Comparison of ENCODE assay signal across 1 cellular context in the genomic region with DNA sequence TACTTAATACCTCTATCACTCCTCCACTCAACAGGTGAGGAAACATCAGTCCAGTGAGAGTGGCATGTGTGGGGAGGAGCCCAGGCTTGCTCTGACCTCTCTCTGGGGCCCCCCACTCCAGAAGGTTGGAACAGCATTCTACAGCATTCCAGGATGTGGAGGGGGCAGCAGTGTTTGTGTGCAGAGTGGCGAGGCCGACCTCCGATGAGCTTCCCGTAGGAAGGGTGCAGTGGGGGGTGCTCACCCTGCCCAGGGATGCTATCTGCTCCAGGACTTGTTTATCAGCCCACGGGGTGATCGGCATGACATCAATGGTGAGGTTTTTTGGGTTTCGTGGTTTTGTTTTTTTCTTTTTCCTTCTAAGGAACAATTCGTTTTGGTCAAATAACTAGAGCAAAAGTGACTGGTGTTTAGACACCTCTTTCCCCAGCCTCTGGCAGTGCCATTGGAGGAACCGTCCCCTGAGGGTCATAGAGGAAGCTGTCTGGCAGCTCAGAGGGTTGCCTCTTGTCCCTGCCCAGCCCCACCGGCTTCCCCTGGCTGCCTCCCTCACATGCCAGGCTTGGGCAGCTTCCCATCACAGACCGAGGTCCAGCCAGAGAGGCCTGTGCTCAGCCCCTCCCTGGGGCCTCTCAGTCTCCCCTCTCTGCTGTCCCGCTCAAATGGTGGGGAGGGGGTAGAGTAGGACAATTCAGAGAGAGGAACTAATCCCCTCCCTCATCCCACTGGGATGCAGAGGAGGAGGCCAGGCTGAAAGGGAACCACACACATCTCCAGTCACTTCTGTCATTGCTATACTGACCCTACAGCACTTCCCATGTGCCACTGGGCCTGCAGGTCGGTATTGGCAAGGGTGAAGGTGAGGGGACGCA.
TF ChIP-seq lines count a peak whose summit lies in the region.

No MANE protein-coding gene starts in this region.

TF ChIP-seq in HepG2, 621 proteins besides CTCF, POLR2A, EP300 and RAD21 (continued from another document and continues in another):
- TF ChIP-seq SOX13 (IDR thresholded peaks at IDR 0.05) (no peak), SOX13 (CRISPR knock-in tag; conservative IDR thresholded peaks at IDR 0.05 in 1 of 2, IDR thresholded peaks at IDR 0.05 in 1 of 2) (peak in 1 of 2 experiments; percentile 47; a peak in 1 of 4 replicates), FOXA3 (CRISPR knock-in tag; IDR thresholded peaks at IDR 0.05) (peak; percentile 33; the same call in 1 of the 2 replicates), TRIM24 (CRISPR knock-in tag; IDR thresholded peaks at IDR 0.05) (no peak), KLF6 (CRISPR knock-in tag; IDR thresholded peaks at IDR 0.05) (no peak), ZFP36 (IDR thresholded peaks at IDR 0.05; ENCODE audit: borderline replicate concordance, low read depth, low read length, partially characterized antibody) (no peak), SOX5 (CRISPR knock-in tag; IDR thresholded peaks at IDR 0.05; ENCODE audit: borderline replicate concordance) (peak; percentile 64; the same call in 1 of the 2 replicates), ZNF331 (CRISPR knock-in tag; IDR thresholded peaks at IDR 0.05) (peak; percentile 49), ZNF3 (CRISPR knock-in tag; IDR thresholded peaks at IDR 0.05) (no peak), NR2F6 (IDR thresholded peaks at IDR 0.05) (peak; percentile 61; the same call in 1 of the 2 replicates), NR2F6 (CRISPR knock-in tag; IDR thresholded peaks at IDR 0.05) (peak; percentile 77), ZNF557 (CRISPR knock-in tag; IDR thresholded peaks at IDR 0.05) (no peak), ZNF12 (CRISPR knock-in tag; IDR thresholded peaks at IDR 0.05) (no peak), ZBTB7A (CRISPR knock-in tag; IDR thresholded peaks at IDR 0.05) (peak; percentile 61; the same call in 1 of the 2 replicates), HNF1B (CRISPR knock-in tag; IDR thresholded peaks at IDR 0.05) (no peak), PATZ1 (CRISPR knock-in tag; IDR thresholded peaks at IDR 0.05) (peak; percentile 96), FOXA1 (IDR thresholded peaks at IDR 0.05) (no peak), FOXA1 (CRISPR knock-in tag; IDR thresholded peaks at IDR 0.05) (peak; percentile 38; the same call in 1 of the 2 replicates), TEAD3 (CRISPR knock-in tag; optimal IDR thresholded peaks at IDR 0.05; ENCODE audit: borderline replicate concordance) (peak; percentile 96), ZNF777 (CRISPR knock-in tag; IDR thresholded peaks at IDR 0.05) (0 out of 2 replicates have a peak, but pooled peaks have one; percentile 7), FOSL1 (CRISPR knock-in tag; IDR thresholded peaks at IDR 0.05; ENCODE audit: borderline replicate concordance) (no peak), ZSCAN31 (CRISPR knock-in tag; IDR thresholded peaks at IDR 0.05; ENCODE audit: low read depth) (no peak), GATAD2A (CRISPR knock-in tag; IDR thresholded peaks at IDR 0.05) (peak; percentile 49; the same call in 1 of the 2 replicates), ZNF121 (CRISPR knock-in tag; IDR thresholded peaks at IDR 0.05) (no peak), ZNF580 (CRISPR knock-in tag; IDR thresholded peaks at IDR 0.05; ENCODE audit: borderline replicate concordance, low read depth) (0 out of 2 replicates have a peak, but pooled peaks have one; percentile 47), ZBTB49 (CRISPR knock-in tag; IDR thresholded peaks at IDR 0.05; ENCODE audit: borderline replicate concordance) (no peak), SOX6 (IDR thresholded peaks at IDR 0.05) (no peak), SOX6 (CRISPR knock-in tag; IDR thresholded peaks at IDR 0.05) (0 out of 2 replicates have a peak, but pooled peaks have one; percentile 16), ZNF770 (CRISPR knock-in tag; IDR thresholded peaks at IDR 0.05) (0 out of 2 replicates have a peak, but pooled peaks have one; percentile 16), RXRA (CRISPR knock-in tag; IDR thresholded peaks at IDR 0.05) (peak; percentile 31; the same call in 1 of the 2 replicates)
- TF ChIP-seq, protein P1, sequence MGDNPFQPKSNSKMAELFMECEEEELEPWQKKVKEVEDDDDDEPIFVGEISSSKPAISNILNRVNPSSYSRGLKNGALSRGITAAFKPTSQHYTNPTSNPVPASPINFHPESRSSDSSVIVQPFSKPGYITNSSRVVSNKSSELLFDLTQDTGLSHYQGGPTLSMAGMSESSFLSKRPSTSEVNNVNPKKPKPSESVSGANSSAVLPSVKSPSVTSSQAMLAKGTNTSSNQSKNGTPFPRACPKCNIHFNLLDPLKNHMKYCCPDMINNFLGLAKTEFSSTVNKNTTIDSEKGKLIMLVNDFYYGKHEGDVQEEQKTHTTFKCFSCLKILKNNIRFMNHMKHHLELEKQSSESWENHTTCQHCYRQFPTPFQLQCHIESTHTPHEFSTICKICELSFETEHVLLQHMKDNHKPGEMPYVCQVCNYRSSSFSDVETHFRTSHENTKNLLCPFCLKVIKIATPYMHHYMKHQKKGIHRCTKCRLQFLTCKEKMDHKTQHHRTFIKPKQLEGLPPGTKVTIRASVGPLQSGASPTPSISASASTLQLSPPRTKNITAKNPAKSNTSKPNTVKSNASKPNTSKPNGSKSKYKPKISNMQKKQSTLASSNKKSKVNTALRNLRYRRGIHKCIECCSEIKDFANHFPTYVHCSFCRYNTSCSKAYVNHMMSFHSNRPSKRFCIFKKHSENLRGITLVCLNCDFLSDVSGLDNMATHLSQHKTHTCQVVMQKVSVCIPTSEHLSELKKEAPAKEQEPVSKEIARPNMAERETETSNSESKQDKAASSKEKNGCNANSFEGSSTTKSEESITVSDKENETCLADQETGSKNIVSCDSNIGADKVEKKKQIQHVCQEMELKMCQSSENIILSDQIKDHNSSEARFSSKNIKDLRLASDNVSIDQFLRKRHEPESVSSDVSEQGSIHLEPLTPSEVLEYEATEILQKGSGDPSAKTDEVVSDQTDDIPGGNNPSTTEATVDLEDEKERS (CRISPR knock-in tag; IDR thresholded peaks at IDR 0.05): no peak
- TF ChIP-seq, protein P2, sequence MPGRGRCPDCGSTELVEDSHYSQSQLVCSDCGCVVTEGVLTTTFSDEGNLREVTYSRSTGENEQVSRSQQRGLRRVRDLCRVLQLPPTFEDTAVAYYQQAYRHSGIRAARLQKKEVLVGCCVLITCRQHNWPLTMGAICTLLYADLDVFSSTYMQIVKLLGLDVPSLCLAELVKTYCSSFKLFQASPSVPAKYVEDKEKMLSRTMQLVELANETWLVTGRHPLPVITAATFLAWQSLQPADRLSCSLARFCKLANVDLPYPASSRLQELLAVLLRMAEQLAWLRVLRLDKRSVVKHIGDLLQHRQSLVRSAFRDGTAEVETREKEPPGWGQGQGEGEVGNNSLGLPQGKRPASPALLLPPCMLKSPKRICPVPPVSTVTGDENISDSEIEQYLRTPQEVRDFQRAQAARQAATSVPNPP (CRISPR knock-in tag; IDR thresholded peaks at IDR 0.05): no peak
- TF ChIP-seq, protein P3, sequence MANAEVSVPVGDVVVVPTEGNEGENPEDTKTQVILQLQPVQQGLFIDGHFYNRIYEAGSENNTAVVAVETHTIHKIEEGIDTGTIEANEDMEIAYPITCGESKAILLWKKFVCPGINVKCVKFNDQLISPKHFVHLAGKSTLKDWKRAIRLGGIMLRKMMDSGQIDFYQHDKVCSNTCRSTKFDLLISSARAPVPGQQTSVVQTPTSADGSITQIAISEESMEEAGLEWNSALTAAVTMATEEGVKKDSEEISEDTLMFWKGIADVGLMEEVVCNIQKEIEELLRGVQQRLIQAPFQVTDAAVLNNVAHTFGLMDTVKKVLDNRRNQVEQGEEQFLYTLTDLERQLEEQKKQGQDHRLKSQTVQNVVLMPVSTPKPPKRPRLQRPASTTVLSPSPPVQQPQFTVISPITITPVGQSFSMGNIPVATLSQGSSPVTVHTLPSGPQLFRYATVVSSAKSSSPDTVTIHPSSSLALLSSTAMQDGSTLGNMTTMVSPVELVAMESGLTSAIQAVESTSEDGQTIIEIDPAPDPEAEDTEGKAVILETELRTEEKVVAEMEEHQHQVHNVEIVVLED (CRISPR knock-in tag; IDR thresholded peaks at IDR 0.05; ENCODE audit: borderline replicate concordance): peak; percentile 35; the same call in 1 of the 2 replicates
- TF ChIP-seq, protein P4, sequence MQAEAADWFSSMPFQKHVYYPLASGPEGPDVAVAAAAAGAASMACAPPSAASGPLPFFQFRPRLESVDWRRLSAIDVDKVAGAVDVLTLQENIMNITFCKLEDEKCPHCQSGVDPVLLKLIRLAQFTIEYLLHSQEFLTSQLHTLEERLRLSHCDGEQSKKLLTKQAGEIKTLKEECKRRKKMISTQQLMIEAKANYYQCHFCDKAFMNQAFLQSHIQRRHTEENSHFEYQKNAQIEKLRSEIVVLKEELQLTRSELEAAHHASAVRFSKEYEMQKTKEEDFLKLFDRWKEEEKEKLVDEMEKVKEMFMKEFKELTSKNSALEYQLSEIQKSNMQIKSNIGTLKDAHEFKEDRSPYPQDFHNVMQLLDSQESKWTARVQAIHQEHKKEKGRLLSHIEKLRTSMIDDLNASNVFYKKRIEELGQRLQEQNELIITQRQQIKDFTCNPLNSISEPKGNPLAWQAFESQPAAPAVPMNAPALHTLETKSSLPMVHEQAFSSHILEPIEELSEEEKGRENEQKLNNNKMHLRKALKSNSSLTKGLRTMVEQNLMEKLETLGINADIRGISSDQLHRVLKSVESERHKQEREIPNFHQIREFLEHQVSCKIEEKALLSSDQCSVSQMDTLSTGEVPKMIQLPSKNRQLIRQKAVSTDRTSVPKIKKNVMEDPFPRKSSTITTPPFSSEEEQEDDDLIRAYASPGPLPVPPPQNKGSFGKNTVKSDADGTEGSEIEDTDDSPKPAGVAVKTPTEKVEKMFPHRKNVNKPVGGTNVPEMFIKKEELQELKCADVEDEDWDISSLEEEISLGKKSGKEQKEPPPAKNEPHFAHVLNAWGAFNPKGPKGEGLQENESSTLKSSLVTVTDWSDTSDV (CRISPR knock-in tag; IDR thresholded peaks at IDR 0.05): no peak
- TF ChIP-seq, protein P5, sequence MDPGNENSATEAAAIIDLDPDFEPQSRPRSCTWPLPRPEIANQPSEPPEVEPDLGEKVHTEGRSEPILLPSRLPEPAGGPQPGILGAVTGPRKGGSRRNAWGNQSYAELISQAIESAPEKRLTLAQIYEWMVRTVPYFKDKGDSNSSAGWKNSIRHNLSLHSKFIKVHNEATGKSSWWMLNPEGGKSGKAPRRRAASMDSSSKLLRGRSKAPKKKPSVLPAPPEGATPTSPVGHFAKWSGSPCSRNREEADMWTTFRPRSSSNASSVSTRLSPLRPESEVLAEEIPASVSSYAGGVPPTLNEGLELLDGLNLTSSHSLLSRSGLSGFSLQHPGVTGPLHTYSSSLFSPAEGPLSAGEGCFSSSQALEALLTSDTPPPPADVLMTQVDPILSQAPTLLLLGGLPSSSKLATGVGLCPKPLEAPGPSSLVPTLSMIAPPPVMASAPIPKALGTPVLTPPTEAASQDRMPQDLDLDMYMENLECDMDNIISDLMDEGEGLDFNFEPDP (CRISPR knock-in tag; conservative IDR thresholded peaks at IDR 0.05): no peak
